In genomic region chr7:11706666-11707605, GRCh38 we compare ENCODE assay signal across 16 cellular contexts.
DNase-seq lines count a peak whose midpoint lies in the region; FAIRE-seq and TF ChIP-seq lines count a peak whose summit lies in the region.
"Had no signal": no experiment of that assay in that cellular context is flagged by ENCODE, and none has a peak within 500 bp of the region (broad histone marks: within the 10 kb centered on the region; RNA-seq: fewer than 3 reads in every experiment).

No MANE protein-coding gene starts in this region.

- H3K4me3 ChIP-seq in SK-N-MC = no peak overlapping the region
- H3K4me3 ChIP-seq: HAP-1 had no signal

- H3K9me3 ChIP-seq in SK-N-MC (ENCODE audit: low read depth, low read length) = no peaks in the 10 kb centered on the region
- H3K9me3 ChIP-seq: HAP-1 had no signal

- H3K36me3 ChIP-seq in SK-N-MC (ENCODE audit: insufficient read depth, low read length) = no peaks in the 10 kb centered on the region
- H3K36me3 ChIP-seq: HAP-1 had no signal

- TF ChIP-seq CTCF in 22Rv1 (IDR thresholded peaks at IDR 0.05) = no peak

- no peak for FAIRE-seq in frontal cortex (lab: Jason Lieb, UNC)

- peak overlapping the region; percentile 35 for H3K27ac ChIP-seq in 22Rv1
- H3K27ac ChIP-seq in SK-N-MC = peak overlapping the region; percentile 6; the same call in 1 of the 2 replicates

- DNase-seq in HT-29 (ENCODE audit: low spot score) (peak; percentile 69), SK-N-MC (ENCODE audit: low read depth, low spot score) (no peak), kidney tubule cell (ENCODE audit: low spot score) (peak; percentile 77), epidermal melanocyte (ENCODE audit: insufficient read length, low spot score) (no peak), 8988T (no peak), frontal cortex (ENCODE audit: low spot score in 2 of 2) (no peak), T1000 (lab: John Stamatoyannopoulos, UW) (no peak)
- DNase-seq: activated CD4-positive, alpha-beta memory T cell treated with anti-CD3 and anti-CD28 coated beads, Interleukin-2, amount 10 ng/mL, durations not matched to agents 7 days and 5 days; activated naive CD4-positive, alpha-beta T cell treated with anti-CD3 and anti-CD28 coated beads for 36 hours; DND-41; IMR-90; NCI-H2029 treated with DMSO at 0.1 percent for 48 hours; nucleus accumbens; T-helper 9 cell had no signal

- no peak overlapping the region for H3K9ac ChIP-seq in SK-N-MC (ENCODE audit: insufficient read length)

Comparison
In these comparisons a context has a peak if more than half of its experiments do, and no peak if none do; other contexts are left out.
1. DNase-seq: peak in HT-29 (single experiment) and kidney tubule cell (single experiment); none in SK-N-MC (single experiment), epidermal melanocyte (single experiment), 8988T (single experiment), frontal cortex (0 of 2) and T1000 (single experiment).